10 cellular contexts compared by ENCODE assay signal in genomic region chr10:131242007-131242406, GRCh38.
DNase-seq lines count a peak whose midpoint lies in the region; ATAC-seq and TF ChIP-seq lines count a peak whose summit lies in the region.
"Had no signal": no experiment of that assay in that cellular context is flagged by ENCODE, and none has a peak within 500 bp of the region (broad histone marks: within the 10 kb centered on the region; RNA-seq: fewer than 3 reads in every experiment).

No MANE protein-coding gene starts in this region.

- H3K79me1 ChIP-seq in neuronal stem cell (ENCODE audit: low read depth, low read length), result no peaks in the 10 kb centered on the region

- no peaks in the 10 kb centered on the region for H3K9me2 ChIP-seq in Karpas-422 (replicated peaks; ENCODE audit: insufficient read depth, low read length)

- no peaks in the 10 kb centered on the region for H3K27me3 ChIP-seq in Karpas-422 (ENCODE audit: low read length)
- no peaks in the 10 kb centered on the region for H3K27me3 ChIP-seq in body of pancreas
- no peaks in the 10 kb centered on the region for H3K27me3 ChIP-seq in neuronal stem cell (ENCODE audit: control insufficient read depth in 3 of 3, insufficient read depth in 3 of 3, low read depth in 1 of 3, low read length in 3 of 3)
- H3K27me3 ChIP-seq: vagina had no signal

- H3K4me3 ChIP-seq in Karpas-422 (ENCODE audit: low read length) (no peak overlapping the region), body of pancreas (no peak overlapping the region), neuronal stem cell (ENCODE audit: low read length in 2 of 2) (no peak overlapping the region)
- H3K4me3 ChIP-seq: vagina had no signal

- no peaks in the 10 kb centered on the region for H3K36me3 ChIP-seq in Karpas-422 (ENCODE audit: insufficient read depth, low read length)
- H3K36me3 ChIP-seq in body of pancreas (replicated peaks in 1 of 2; ENCODE audit: insufficient read depth in 1 of 2, low read depth in 2 of 2), result no peaks in the 10 kb centered on the region
- no peaks in the 10 kb centered on the region for H3K36me3 ChIP-seq in neuronal stem cell (replicated peaks in 1 of 2; ENCODE audit: control insufficient read depth in 2 of 2, insufficient read depth in 2 of 2, low read length in 2 of 2)
- H3K36me3 ChIP-seq: vagina had no signal

- H2AK5ac ChIP-seq in neuronal stem cell (ENCODE audit: low read depth, low read length), result no peak overlapping the region

- H3K4me2 ChIP-seq in Karpas-422 (ENCODE audit: low read depth, low read length, poor library complexity, severe bottlenecking) (no peak overlapping the region), neuronal stem cell (ENCODE audit: insufficient read depth, low read length, poor library complexity, severe bottlenecking) (no peak overlapping the region)

- no peak overlapping the region for H2BK12ac ChIP-seq in neuronal stem cell (ENCODE audit: low read length)

- no peak overlapping the region for H4K8ac ChIP-seq in neuronal stem cell (ENCODE audit: low read depth, low read length)

- no peak overlapping the region for H3K18ac ChIP-seq in neuronal stem cell (ENCODE audit: low read length)

- 6 to 12% methylated on average over 8 of the region's 8 CpGs for WGBS in body of pancreas, 2 donors
- WGBS in neuronal stem cell (ENCODE audit: extremely low coverage in 2 of 2, insufficient read length in 2 of 2, insufficient replicate concordance in 1 of 2), 2 donors, result no CpG with 5 or more reads among the region's 8 CpGs

- peak in 5 of 7 experiments; percentile 29 to 42 (median 39) for TF ChIP-seq CTCF in body of pancreas (IDR thresholded peaks at IDR 0.05)
- TF ChIP-seq CTCF in omental fat pad (IDR thresholded peaks at IDR 0.05), result no peak

- H3K4me1 ChIP-seq in Karpas-422 (ENCODE audit: low read length), result no peaks in the 10 kb centered on the region
- H3K4me1 ChIP-seq in body of pancreas, result no peaks in the 10 kb centered on the region
- no peaks in the 10 kb centered on the region for H3K4me1 ChIP-seq in neuronal stem cell (ENCODE audit: control insufficient read depth in 2 of 2, insufficient read depth in 1 of 2, low read depth in 1 of 2, low read length in 2 of 2)
- H3K4me1 ChIP-seq: vagina had no signal

- H4K20me1 ChIP-seq in Karpas-422 (ENCODE audit: insufficient read depth, low read depth, low read length), result no peaks in the 10 kb centered on the region

- H3K14ac ChIP-seq in neuronal stem cell (ENCODE audit: low read length), result no peak overlapping the region

- ATAC-seq in body of pancreas (no peak), omental fat pad (ENCODE audit: low FRiP score) (no peak), HG03442 (IDR thresholded peaks at IDR 0.05; ENCODE audit: unreplicated experiment) (no peak)

- no peak overlapping the region for H2BK5ac ChIP-seq in neuronal stem cell (ENCODE audit: low read length)

- H3K23ac ChIP-seq in neuronal stem cell (ENCODE audit: low read depth, low read length, poor library complexity), result no peak overlapping the region

- intact Hi-C loops in body of pancreas (cut with DNase I), result no loop called here

- no peak overlapping the region for H3K4ac ChIP-seq in neuronal stem cell (ENCODE audit: low read length)

- no peak overlapping the region for H3K27ac ChIP-seq in Karpas-422 (ENCODE audit: low read length)
- H3K27ac ChIP-seq in body of pancreas, result no peak overlapping the region
- H3K27ac ChIP-seq in neuronal stem cell (replicated peaks; ENCODE audit: low read length), result no peak overlapping the region
- H3K27ac ChIP-seq: vagina had no signal

- H3K79me2 ChIP-seq in Karpas-422 (ENCODE audit: low read length), result no peaks in the 10 kb centered on the region

- no peak overlapping the region for H4K91ac ChIP-seq in neuronal stem cell (ENCODE audit: low read depth, low read length, poor library complexity)

- no peak overlapping the region for H2BK15ac ChIP-seq in neuronal stem cell (ENCODE audit: low read length)

- H3K9me3 ChIP-seq in Karpas-422 (ENCODE audit: low read length) (no peaks in the 10 kb centered on the region), body of pancreas (no peaks in the 10 kb centered on the region), neuronal stem cell (replicated peaks in 1 of 2; ENCODE audit: control insufficient read depth in 2 of 2, insufficient read depth in 1 of 2, low read depth in 1 of 2, low read length in 2 of 2) (no peaks in the 10 kb centered on the region)
- H3K9me3 ChIP-seq: vagina had no signal

- no peak overlapping the region for H3K9ac ChIP-seq in Karpas-422 (ENCODE audit: low read length)
- no peak overlapping the region for H3K9ac ChIP-seq in neuronal stem cell (ENCODE audit: low read depth, low read length, poor library complexity)

- DNase-seq in NCI-H82 (lab: John Stamatoyannopoulos, UW) (peak; percentile 43), NCI-H82 treated with DMSO at 0.1 percent for 48 hours (lab: John Stamatoyannopoulos, UW; ENCODE audit: unreplicated experiment) (no peak), Karpas-422 (peak; percentile 75), body of pancreas (peak; percentile 55 to 75 (median 60)), neuronal stem cell (ENCODE audit: low spot score) (peak; percentile 27), omental fat pad (ENCODE audit: low spot score) (no peak), HK-2 (ENCODE audit: unreplicated experiment) (no peak)
- DNase-seq: NCI-H1417 treated with DMSO at 0.1 percent for 48 hours had no signal

- H2BK120ac ChIP-seq in neuronal stem cell (ENCODE audit: low read depth, low read length), result no peak overlapping the region

- no peak for TF ChIP-seq POLR2A in body of pancreas (IDR thresholded peaks at IDR 0.05)

- H2AFZ ChIP-seq in Karpas-422 (ENCODE audit: low read length), result no peak overlapping the region
- no peak overlapping the region for H2AFZ ChIP-seq in neuronal stem cell (ENCODE audit: low read length)

Comparison
In these comparisons a context has a peak if more than half of its experiments do, and no peak if none do; other contexts are left out.
1. DNase-seq: peak in NCI-H82 (single experiment), Karpas-422 (single experiment), body of pancreas (4 of 4) and neuronal stem cell (single experiment); none in NCI-H82 treated with DMSO at 0.1 percent for 48 hours (single experiment), omental fat pad (single experiment) and HK-2 (single experiment).
2. CTCF ChIP-seq: peak in body of pancreas (5 of 7); none in omental fat pad (0 of 3).